Comparison of ENCODE assay signal across 19 cellular contexts in the genomic region with DNA sequence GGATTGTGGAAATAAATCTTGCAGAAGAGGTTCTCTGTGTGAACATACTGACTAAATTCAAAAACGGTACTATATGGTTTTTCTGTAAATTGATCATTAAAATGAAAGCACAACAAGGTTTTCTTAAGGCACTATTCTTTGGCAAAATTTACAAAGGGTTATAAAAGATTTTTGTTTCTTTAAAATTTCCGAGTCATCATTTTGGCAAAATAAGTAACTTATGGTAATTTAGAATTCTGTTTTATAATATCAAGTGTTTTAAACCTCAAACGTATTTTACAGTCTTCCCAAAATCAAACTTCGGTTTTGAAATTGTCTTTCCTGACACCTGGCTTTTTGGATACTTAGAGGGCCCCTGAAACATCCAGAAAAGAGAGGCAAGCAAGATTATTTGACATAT.
"Had no signal": no experiment of that assay in that cellular context is flagged by ENCODE, and none has a peak within 500 bp of the region (broad histone marks: within the 10 kb centered on the region; RNA-seq: fewer than 3 reads in every experiment).

No MANE protein-coding gene starts in this region.

- H3K79me2 ChIP-seq: parathyroid adenoma had no signal

- H3K9me3 ChIP-seq: gastrocnemius medialis, stomach, thyroid gland had no signal

- H3K36me3 ChIP-seq: gastrocnemius medialis, stomach, thyroid gland had no signal

- H3K4me1 ChIP-seq: gastrocnemius medialis, parathyroid adenoma, stomach, thyroid gland had no signal

- DNase-seq: dorsolateral prefrontal cortex; effector CD4-positive, alpha-beta T cell; gastrocnemius medialis; head of caudate nucleus; kidney; natural killer cell; stimulated activated CD4-positive, alpha-beta T cell treated with anti-CD3 and anti-CD28 coated beads, Interleukin-2, amount 100 ng/mL, for 24 hours; stimulated activated CD4-positive, alpha-beta T cell treated with anti-CD3 and anti-CD28 coated beads, Interleukin-4, amount 100 ng/mL, for 24 hours; stimulated activated naive CD4-positive, alpha-beta T cell treated with Interleukin-2 at 50 U/mL for 16 hours; stomach; thyroid gland; trophoblast cell had no signal

- H2AFZ ChIP-seq: parathyroid adenoma had no signal

- H3K4me3 ChIP-seq: dorsolateral prefrontal cortex, gastrocnemius medialis, lung, stomach, thyroid gland had no signal

- H3K27me3 Mint-ChIP-seq: memory B cell had no signal

- H3K4me1 Mint-ChIP-seq: memory B cell; natural killer cell; stimulated activated effector memory CD8-positive, alpha-beta T cell treated with anti-CD3 and anti-CD28 coated beads, Interleukin-12 subunit alpha, Interleukin-12 subunit beta, amount 100 ng/mL, for 72 hours had no signal

- H3K27ac ChIP-seq: dorsolateral prefrontal cortex, gastrocnemius medialis, parathyroid adenoma, stomach, thyroid gland had no signal

- H3K27ac Mint-ChIP-seq: memory B cell; natural killer cell; progenitor cell of endocrine pancreas; stimulated activated effector memory CD8-positive, alpha-beta T cell treated with anti-CD3 and anti-CD28 coated beads, Interleukin-12 subunit alpha, Interleukin-12 subunit beta, amount 100 ng/mL, for 72 hours had no signal

- H3K9ac ChIP-seq: parathyroid adenoma had no signal

- H3K27me3 ChIP-seq: dorsolateral prefrontal cortex, gastrocnemius medialis, stomach, thyroid gland had no signal

- H3K4me3 Mint-ChIP-seq: memory B cell; natural killer cell; stimulated activated effector memory CD8-positive, alpha-beta T cell treated with anti-CD3 and anti-CD28 coated beads, Interleukin-12 subunit alpha, Interleukin-12 subunit beta, amount 100 ng/mL, for 72 hours had no signal

- H3K36me3 Mint-ChIP-seq: memory B cell; natural killer cell; stimulated activated effector memory CD8-positive, alpha-beta T cell treated with anti-CD3 and anti-CD28 coated beads, Interleukin-12 subunit alpha, Interleukin-12 subunit beta, amount 100 ng/mL, for 72 hours had no signal

- FAIRE-seq: kidney had no signal

- ATAC-seq: gastrocnemius medialis; left lobe of liver; natural killer cell; sciatic nerve; stimulated activated effector memory CD8-positive, alpha-beta T cell treated with anti-CD3 and anti-CD28 coated beads, Interleukin-12 subunit alpha, Interleukin-12 subunit beta, amount 100 ng/mL, for 72 hours had no signal
